In the genomic region with DNA sequence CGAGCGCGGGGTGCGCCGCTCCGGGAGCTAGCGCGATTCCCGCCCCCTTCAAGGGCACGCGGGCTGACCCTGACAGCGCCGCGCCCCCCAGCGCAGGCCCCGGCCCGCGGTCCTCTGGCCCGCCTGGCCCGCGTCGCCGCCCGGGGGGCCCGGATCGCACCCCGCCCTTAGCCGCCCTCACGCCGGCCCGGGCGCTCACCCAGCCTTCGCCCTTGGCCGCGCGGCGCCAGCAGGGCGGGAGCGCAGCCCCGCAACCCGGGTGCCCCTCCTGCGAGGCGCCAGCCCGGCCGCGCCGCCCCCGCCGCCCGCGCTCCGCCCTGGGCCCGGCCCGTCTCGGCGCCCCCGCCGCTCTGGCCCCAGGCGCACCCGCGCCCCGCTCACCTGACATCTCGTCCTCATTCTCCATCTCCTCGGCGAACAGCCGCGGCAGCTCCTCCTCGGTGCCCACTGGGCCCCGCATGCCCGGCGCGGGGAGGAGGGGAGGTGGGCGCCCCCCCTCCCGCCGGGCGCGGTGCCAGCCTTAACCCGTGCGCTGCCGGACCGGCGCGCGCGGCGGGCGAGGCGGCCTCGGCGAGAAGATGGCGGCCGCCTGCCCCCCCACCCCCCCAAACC, we compare ENCODE assay signal across 15 cellular contexts. TPM values are rescaled to one million over a fixed set of nuclear protein-coding genes. Genes with fewer than 3 reads are reported as not detected.
DNase-seq lines count a peak whose midpoint lies in the region; ATAC-seq, FAIRE-seq and TF ChIP-seq lines count a peak whose summit lies in the region.
"Had no signal": no experiment of that assay in that cellular context is flagged by ENCODE, and none has a peak within 500 bp of the region (broad histone marks: within the 10 kb centered on the region; RNA-seq: fewer than 3 reads in every experiment).

No MANE protein-coding gene starts in this region.

- H4K91ac ChIP-seq in H1 (replicated peaks; ENCODE audit: insufficient read length, low read length) = no peak overlapping the region

- H3K4me1 ChIP-seq in HUES6 (ENCODE audit: control insufficient read depth, insufficient read depth, low read length) (peaks cover 20% of the 10 kb centered on the region; the same call in 1 of the 2 replicates), H1 (replicated peaks in 1 of 4; ENCODE audit: control insufficient read depth in 3 of 4, insufficient read depth in 4 of 4, low read length in 3 of 4) (peaks cover 3 to 8% (median 6%) of the 10 kb centered on the region in 4 experiments)

- no peak overlapping the region for H2BK120ac ChIP-seq in H1 (replicated peaks; ENCODE audit: low read depth, low read length)

- H4K5ac ChIP-seq in H1 (ENCODE audit: insufficient read length, low read depth, low read length) = no peak overlapping the region

- H3K4me2 ChIP-seq in H1 (ENCODE audit: insufficient read depth in 1 of 2, low read depth in 2 of 2, low read length in 2 of 2) = peak overlapping the region; percentile 42 to 80

- H2BK5ac ChIP-seq in H1 (ENCODE audit: low read depth, low read length) = no peak overlapping the region

- H3K36me3 ChIP-seq in HUES6 (ENCODE audit: control insufficient read depth, insufficient read depth, low read length) = 0 out of 2 replicates have a peak, but pooled peaks cover 5% of the 10 kb centered on the region
- H3K36me3 ChIP-seq in H1 (ENCODE audit: control insufficient read depth in 2 of 4, insufficient read depth in 4 of 4, low read length in 3 of 4) = 0 out of 8 replicates have a peak, but pooled peaks cover 0 to under 1% (median 0%) of the 10 kb centered on the region in 4 experiments

- peak; percentile 45 for DNase-seq in NCI-H1105 treated with DMSO at 0.1 percent for 48 hours (lab: John Stamatoyannopoulos, UW)
- no peak for DNase-seq in NCI-H1105 (lab: John Stamatoyannopoulos, UW)
- no peak for DNase-seq in H1 (ENCODE audit: low read depth in 1 of 2, low spot score in 2 of 2)
- no peak for DNase-seq in skeletal muscle cell (ENCODE audit: low read depth)
- DNase-seq in omental fat pad (ENCODE audit: low spot score) = no peak
- DNase-seq in left lobe of liver (ENCODE audit: low spot score) = no peak
- no peak for DNase-seq in immature natural killer cell
- DNase-seq: activated CD4-positive, alpha-beta T cell treated with anti-CD3 and anti-CD28 coated beads, Interleukin-2, amount 10 ng/mL, durations not matched to agents 7 days and 5 days; brain microvascular endothelial cell; OCI-M1 had no signal

- 3% methylated on average over 32 of the region's 92 CpGs; no CpG with 5 or more reads in 1 of the 2 experiments for WGBS in H1 (ENCODE audit: extremely low coverage in 1 of 2, insufficient coverage in 1 of 2, insufficient read length in 1 of 2, insufficient replicate concordance in 2 of 2, low coverage in 1 of 2, low lambda C conversion rate in 2 of 2, missing lambda C conversion rate in 1 of 2), 2 experiments

- H3K27ac Mint-ChIP-seq in immature natural killer cell = no peak overlapping the region
- H3K27ac Mint-ChIP-seq: activated CD4-positive, alpha-beta T cell treated with anti-CD3 and anti-CD28 coated beads, Interleukin-2, amount 10 ng/mL, durations not matched to agents 7 days and 5 days had no signal

- H2BK20ac ChIP-seq in H1 (ENCODE audit: low read length) = no peak overlapping the region

- no peak overlapping the region for H3K23ac ChIP-seq in H1 (ENCODE audit: insufficient read length)

- no peak overlapping the region for H3K56ac ChIP-seq in H1 (replicated peaks; ENCODE audit: insufficient read length, low read depth, low read length)

- no peak for FAIRE-seq in H1 (lab: Jason Lieb, UNC)

- peaks cover 80% of the 10 kb centered on the region for H3K27me3 ChIP-seq in HUES6 (ENCODE audit: control insufficient read depth, insufficient read depth, low read length)
- H3K27me3 ChIP-seq in H1 (replicated peaks in 1 of 4; ENCODE audit: control insufficient read depth in 3 of 4, extremely low read depth in 1 of 4, insufficient read depth in 3 of 4, low read length in 3 of 4) = peaks cover 19 to 61% (median 46%) of the 10 kb centered on the region in 4 experiments

- no peak overlapping the region for H3K14ac ChIP-seq in H1 (ENCODE audit: insufficient read length)

- peak overlapping the region; percentile 57; the same call in 1 of the 2 replicates for H4K8ac ChIP-seq in H1 (ENCODE audit: extremely low read depth, insufficient read depth, low read length)

- TF ChIP-seq EP300 in H1 (IDR thresholded peaks at IDR 0.05; ENCODE audit: borderline replicate concordance in 1 of 2, low read depth in 2 of 2, low read length in 2 of 2) = no peak

- H3K9me3 ChIP-seq in HUES6 (ENCODE audit: control insufficient read depth, insufficient read depth, low read depth, low read length) = no peaks in the 10 kb centered on the region
- no peaks in the 10 kb centered on the region for H3K9me3 ChIP-seq in H1 (ENCODE audit: insufficient read depth in 2 of 2, low read depth in 1 of 2, low read length in 1 of 2)
- H3K9me3 ChIP-seq: mucosa of descending colon had no signal

- CTCF ChIA-PET in H1 (lab: Charles Lee; ENCODE audit: partially characterized antibody) = interaction anchor here (1.0 kb wide), 1 partner anchor 59 kb away, joined by 3 read pairs; no protein-coding TSS in a partner anchor

- no peaks in the 10 kb centered on the region for H3K79me2 ChIP-seq in H1 (ENCODE audit: control insufficient read depth in 1 of 2, insufficient read depth in 2 of 2, low read length in 2 of 2)

- peaks cover 3 to 23% of the 10 kb centered on the region in 2 experiments for H4K20me1 ChIP-seq in H1 (replicated peaks in 1 of 2; ENCODE audit: control insufficient read depth in 1 of 2, insufficient read depth in 2 of 2, low read length in 2 of 2)

- no peak overlapping the region for H2BK12ac ChIP-seq in H1 (ENCODE audit: low read depth, low read length)

- H2AFZ ChIP-seq in H1 (ENCODE audit: low read length) = no peak overlapping the region

- H3K36me3 Mint-ChIP-seq in immature natural killer cell = peaks cover 0 to 3% (median 0%) of the 10 kb centered on the region in 3 donors

- no peak overlapping the region for H3K4me3 Mint-ChIP-seq in immature natural killer cell
- H3K4me3 Mint-ChIP-seq: activated CD4-positive, alpha-beta T cell treated with anti-CD3 and anti-CD28 coated beads, Interleukin-2, amount 10 ng/mL, durations not matched to agents 7 days and 5 days; activated T-helper 1 cell treated with anti-CD3 and anti-CD28 coated beads, Interleukin-12 subunit alpha, Interleukin-12 subunit beta, Interleukin-2, Interleukin-4 antibody, amounts not matched to agents 30 ng/mL and 10 ng/mL and 1 ng/mL, durations not matched to agents 14 hours and 24 hours and 36 hours had no signal

- peaks cover 0 to 2% (median 0%) of the 10 kb centered on the region in 6 donors for H3K9me3 Mint-ChIP-seq in immature natural killer cell
- H3K9me3 Mint-ChIP-seq: activated CD4-positive, alpha-beta T cell treated with anti-CD3 and anti-CD28 coated beads, Interleukin-2, amount 10 ng/mL, durations not matched to agents 7 days and 5 days; activated T-helper 1 cell treated with anti-CD3 and anti-CD28 coated beads, Interleukin-12 subunit alpha, Interleukin-12 subunit beta, Interleukin-2, Interleukin-4 antibody, amounts not matched to agents 30 ng/mL and 10 ng/mL and 1 ng/mL, durations not matched to agents 14 hours and 24 hours and 36 hours had no signal

- POLR2A ChIA-PET in H1 (lab: Charles Lee; ENCODE audit: partially characterized antibody) = no interaction called here

- H3K9ac ChIP-seq in HUES6 (ENCODE audit: low read length) = no peak overlapping the region
- no peak overlapping the region for H3K9ac ChIP-seq in H1 (replicated peaks in 1 of 4; ENCODE audit: extremely low read depth in 1 of 4, low read depth in 3 of 4, low read length in 3 of 4)

- H2AK5ac ChIP-seq in H1 (ENCODE audit: low read depth, low read length) = no peak overlapping the region

- no peak overlapping the region for H3K18ac ChIP-seq in H1 (ENCODE audit: extremely low read depth, low read length)

- peaks cover 15% of the 10 kb centered on the region; the same call in 1 of the 2 replicates for H3K23me2 ChIP-seq in H1 (ENCODE audit: low read depth, low read length)

- peaks cover 18 to 22% of the 10 kb centered on the region in 2 donors for H3K4me1 Mint-ChIP-seq in immature natural killer cell

- ATAC-seq in omental fat pad (ENCODE audit: low FRiP score) (no peak), left lobe of liver (no peak)
- ATAC-seq: mucosa of descending colon had no signal

- H3K27me3 Mint-ChIP-seq in immature natural killer cell (ENCODE audit: low read depth in 3 of 3) = peaks cover 11 to 17% (median 14%) of the 10 kb centered on the region in 3 donors

- H3K27ac ChIP-seq in HUES6 (ENCODE audit: low read depth, low read length) (no peak overlapping the region), H1 (ENCODE audit: low read depth, low read length) (no peak overlapping the region)
- H3K27ac ChIP-seq: brain microvascular endothelial cell, epithelial cell of prostate had no signal

- no peak overlapping the region for H2BK15ac ChIP-seq in H1 (ENCODE audit: low read length)

- no peak for TF ChIP-seq RAD21 in H1 (IDR thresholded peaks at IDR 0.05 in 1 of 2, conservative IDR thresholded peaks at IDR 0.05 in 1 of 2; ENCODE audit: low read depth in 2 of 2, low read length in 2 of 2)

- H3K4ac ChIP-seq in H1 (replicated peaks; ENCODE audit: insufficient read length, low read depth, low read length) = no peak overlapping the region

- H3K4me3 ChIP-seq in HUES6 (ENCODE audit: low read depth, low read length) (peak overlapping the region; percentile 51; the same call in 1 of the 2 replicates), H1 (ENCODE audit: extremely low read depth in 1 of 4, insufficient read depth in 2 of 4, low read depth in 3 of 4, low read length in 4 of 4) (peak overlapping the region; percentile 39 to 55 (median 41); a peak in 7 of 8 replicates), skeletal muscle cell (ENCODE audit: low read depth, low read length) (peak overlapping the region; percentile 18)
- H3K4me3 ChIP-seq: mucosa of descending colon had no signal

- no peak for TF ChIP-seq POLR2A in H1 (IDR thresholded peaks at IDR 0.05; ENCODE audit: control extremely low read depth in 1 of 2, low read depth in 2 of 2, low read length in 2 of 2)

- no peaks in the 10 kb centered on the region; the same call in 1 of the 2 replicates for H3K79me1 ChIP-seq in H1 (ENCODE audit: low read depth, low read length)

- TF ChIP-seq CTCF in H1 (IDR thresholded peaks at IDR 0.05; ENCODE audit: control extremely low read depth in 1 of 3, insufficient read depth in 1 of 3, low read depth in 1 of 3, low read length in 3 of 3) (no peak), omental fat pad (IDR thresholded peaks at IDR 0.05) (no peak)

RNA-seq across cellular contexts. Expression of gene CHD5, which starts 0.5 kb away (rescaled TPM):
- 0.94 and 1.8 TPM in 2 replicates for total RNA-seq in H1 (2021; fragmentation: NEBNext Ultra II Directional; extraction: Animal tissue kit (Norgen Biotek cat#: 25700))
- polyA plus RNA-seq in H1 (2011; rRNA removed) (0.42 and 0.58 TPM in 2 replicates), immature natural killer cell (under 1 TPM in 1 of 3 donors, not detected in 2; 0.12 TPM)
- polyA plus RNA-seq in H1 (2011; cell fraction: cytosol; rRNA removed) = 0.48 TPM
- polyA plus RNA-seq in H1 (2011; cell fraction: nucleus; rRNA removed) = 3.5 TPM
- 0.48 to 1.5 TPM (median 0.97 TPM) in 4 replicates for polyA plus RNA-seq in H1 (2012, experiment 1 of 2)
- 0.43 TPM for polyA plus RNA-seq in H1 (2012, experiment 2 of 2)
- 0.77 TPM for polyA plus RNA-seq in H1 (2013, experiment 1 of 2)
- 0.31 TPM for polyA plus RNA-seq in H1 (2013, experiment 2 of 2)
- 0.47 and 0.80 TPM in 2 replicates for polyA minus RNA-seq in H1 (2011; rRNA and poly(A)+ RNA removed)
- 0.37 TPM for polyA minus RNA-seq in H1 (2011; cell fraction: cytosol; rRNA and poly(A)+ RNA removed)
- 0.90 TPM for polyA minus RNA-seq in H1 (2011; cell fraction: nucleus; rRNA and poly(A)+ RNA removed)
- total RNA-seq in omental fat pad (under 1 TPM in 3 of 4 donors, not detected in 1; 0.19 to 0.24 (median 0.19) TPM), left lobe of liver (0.08 TPM)
- total RNA-seq: HT1080 had no signal

RNA-seq across cellular contexts. Expression of gene RPL22, which starts 19.7 kb away (rescaled TPM):
- 521 and 545 TPM in 2 replicates for total RNA-seq in H1 (2021; fragmentation: NEBNext Ultra II Directional; extraction: Animal tissue kit (Norgen Biotek cat#: 25700))
- 66.8 and 133 TPM in 2 replicates for polyA plus RNA-seq in H1 (2011; rRNA removed)
- polyA plus RNA-seq in H1 (2011; cell fraction: cytosol; rRNA removed) = 234 TPM
- 28.4 TPM for polyA plus RNA-seq in H1 (2011; cell fraction: nucleus; rRNA removed)
- polyA plus RNA-seq in H1 (2012, experiment 1 of 2) = 870 to 2,565 TPM (median 1,339 TPM) in 4 replicates
- 330 TPM for polyA plus RNA-seq in H1 (2012, experiment 2 of 2)
- polyA plus RNA-seq in H1 (2013, experiment 1 of 2) = 1,194 TPM
- 1,207 TPM for polyA plus RNA-seq in H1 (2013, experiment 2 of 2)
- 27.6 and 29.8 TPM in 2 replicates for polyA minus RNA-seq in H1 (2011; rRNA and poly(A)+ RNA removed)
- 49.7 TPM for polyA minus RNA-seq in H1 (2011; cell fraction: cytosol; rRNA and poly(A)+ RNA removed)
- polyA minus RNA-seq in H1 (2011; cell fraction: nucleus; rRNA and poly(A)+ RNA removed) = 47.9 TPM
- total RNA-seq in omental fat pad = 100 to 1,000 TPM; 164 to 205 (median 191) TPM
- 109 TPM for total RNA-seq in left lobe of liver
- 100 to 1,000 TPM in 2 of 3 donors, 10 to 100 TPM in 1; 62.3 to 129 (median 124) TPM for polyA plus RNA-seq in immature natural killer cell

RNA-seq across cellular contexts. Expression of gene RNF207, which starts 26.2 kb away (rescaled TPM):
- total RNA-seq in H1 (2021; fragmentation: NEBNext Ultra II Directional; extraction: Animal tissue kit (Norgen Biotek cat#: 25700)) = 3.9 and 4.2 TPM in 2 replicates
- polyA plus RNA-seq in H1 (2011; rRNA removed) (5.4 and 15.9 TPM in 2 replicates), immature natural killer cell (1 to 10 TPM in 1 of 3 donors, under 1 TPM in 1, not detected in 1; 0.19 to 3.0 TPM)
- 9.2 TPM for polyA plus RNA-seq in H1 (2011; cell fraction: cytosol; rRNA removed)
- 47.4 TPM for polyA plus RNA-seq in H1 (2011; cell fraction: nucleus; rRNA removed)
- 2.6 to 5.0 TPM (median 3.8 TPM) in 4 replicates for polyA plus RNA-seq in H1 (2012, experiment 1 of 2)
- 2.8 TPM for polyA plus RNA-seq in H1 (2012, experiment 2 of 2)
- polyA plus RNA-seq in H1 (2013, experiment 1 of 2) = 4.3 TPM
- 3.0 TPM for polyA plus RNA-seq in H1 (2013, experiment 2 of 2)
- polyA minus RNA-seq in H1 (2011; rRNA and poly(A)+ RNA removed) = 4.7 and 6.1 TPM in 2 replicates
- 5.7 TPM for polyA minus RNA-seq in H1 (2011; cell fraction: cytosol; rRNA and poly(A)+ RNA removed)
- 17.2 TPM for polyA minus RNA-seq in H1 (2011; cell fraction: nucleus; rRNA and poly(A)+ RNA removed)
- total RNA-seq in omental fat pad (10 to 100 TPM in 2 of 4 donors, 1 to 10 TPM in 2; 5.2 to 48.2 (median 9.5) TPM), left lobe of liver (17.7 TPM)

RNA-seq across cellular contexts. Expression of gene ICMT, which starts 56.1 kb away (rescaled TPM):
- total RNA-seq in H1 (2021; fragmentation: NEBNext Ultra II Directional; extraction: Animal tissue kit (Norgen Biotek cat#: 25700)) = 105 and 106 TPM in 2 replicates
- polyA plus RNA-seq in H1 (2011; rRNA removed) = 67.4 and 68.4 TPM in 2 replicates
- polyA plus RNA-seq in H1 (2011; cell fraction: cytosol; rRNA removed) = 70.0 TPM
- 53.5 TPM for polyA plus RNA-seq in H1 (2011; cell fraction: nucleus; rRNA removed)
- 72.0 to 85.5 TPM (median 82.2 TPM) in 4 replicates for polyA plus RNA-seq in H1 (2012, experiment 1 of 2)
- 66.0 TPM for polyA plus RNA-seq in H1 (2012, experiment 2 of 2)
- polyA plus RNA-seq in H1 (2013, experiment 1 of 2) = 80.2 TPM
- polyA plus RNA-seq in H1 (2013, experiment 2 of 2) = 101 TPM
- 101 and 111 TPM in 2 replicates for polyA minus RNA-seq in H1 (2011; rRNA and poly(A)+ RNA removed)
- 77.6 TPM for polyA minus RNA-seq in H1 (2011; cell fraction: cytosol; rRNA and poly(A)+ RNA removed)
- polyA minus RNA-seq in H1 (2011; cell fraction: nucleus; rRNA and poly(A)+ RNA removed) = 47.2 TPM
- 10 to 100 TPM; 47.7 to 70.2 (median 57.3) TPM for total RNA-seq in omental fat pad
- total RNA-seq in left lobe of liver = 25.9 TPM
- 10 to 100 TPM; 17.3 to 30.7 (median 20.4) TPM for polyA plus RNA-seq in immature natural killer cell
